ENCODE assay signal across 14 cellular contexts in the genomic region with DNA sequence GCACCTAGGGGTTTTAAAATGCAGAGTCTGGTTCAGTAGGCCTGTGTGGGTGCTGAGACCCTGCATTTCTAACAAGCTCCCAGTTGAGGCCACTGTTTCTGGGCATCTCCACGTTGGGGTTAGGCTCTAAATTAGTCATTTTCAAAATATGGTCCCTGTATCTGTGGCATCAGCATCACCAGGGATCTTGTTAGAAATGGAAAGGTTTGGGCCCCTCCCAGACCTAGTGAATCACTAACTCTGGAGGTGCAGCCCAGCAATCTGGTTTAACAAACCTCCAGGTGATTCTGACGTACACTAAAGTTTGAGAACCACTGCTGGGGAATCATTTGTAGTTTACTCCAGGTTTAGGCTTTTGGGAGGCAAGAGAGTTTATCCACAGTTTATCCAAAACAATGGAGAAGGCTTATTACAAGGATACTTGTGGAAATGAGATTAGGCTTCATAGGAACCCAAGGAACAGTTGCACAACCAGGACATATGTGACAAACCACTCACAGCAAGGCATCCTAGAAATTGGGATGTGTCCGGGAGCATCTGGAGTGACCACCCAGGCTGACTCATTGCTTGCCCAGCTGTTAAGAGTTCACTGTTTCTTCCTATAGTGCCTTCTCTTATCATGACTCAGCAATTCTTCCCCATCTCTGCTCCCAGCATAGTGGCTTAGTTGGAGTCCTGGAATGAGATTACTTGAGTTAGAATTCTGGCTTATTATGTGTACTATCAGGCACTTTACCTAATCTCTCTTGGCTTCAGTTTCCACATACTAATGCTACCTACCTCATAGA.
DNase-seq lines count a peak whose midpoint lies in the region; ATAC-seq, FAIRE-seq and TF ChIP-seq lines count a peak whose summit lies in the region.
"Had no signal": no experiment of that assay in that cellular context is flagged by ENCODE, and none has a peak within 500 bp of the region (broad histone marks: within the 10 kb centered on the region; RNA-seq: fewer than 3 reads in every experiment).

No MANE protein-coding gene starts in this region.

- H2AFZ ChIP-seq in GM12878 (ENCODE audit: control insufficient read depth, low read depth, low read length) = no peak overlapping the region

- in situ Hi-C loops in GM12878 (cut with MboI) = no loop called here

- WGBS in A549 (ENCODE audit: missing lambda C conversion rate) = 32% methylated on average over 3 of the region's 3 CpGs
- 19% methylated on average over 3 of the region's 3 CpGs for WGBS in GM12878 (ENCODE audit: insufficient coverage, insufficient replicate concordance, low lambda C conversion rate, missing lambda C conversion rate)
- WGBS in aorta, 2 donors = 62 to 75% methylated on average over 3 of the region's 3 CpGs

- no TSS peak for BruUV-seq in GM12878 (replicated peaks; lab: Mats Ljungman, UMichigan)

- SMC1A ChIA-PET in GM12878 (lab: Charles Lee; ENCODE audit: uncharacterized antibody, unreplicated experiment) = interaction anchor here (1.3 to 1.7 kb wide), 4 partner anchors 11 to 261 kb away, joined by 3 to 9 read pairs (median 3); no protein-coding TSS in a partner anchor

- no peaks in the 10 kb centered on the region for H3K27me3 ChIP-seq in GM12878 (replicated peaks in 1 of 2; ENCODE audit: control insufficient read depth in 2 of 2, insufficient read depth in 2 of 2, low read length in 1 of 2)
- no peaks in the 10 kb centered on the region for H3K27me3 ChIP-seq in aorta (ENCODE audit: control insufficient read depth in 1 of 2, insufficient read depth in 2 of 2, low read length in 1 of 2)
- H3K27me3 ChIP-seq: dorsolateral prefrontal cortex, neutrophil, testis had no signal

- no peaks in the 10 kb centered on the region for H3K79me2 ChIP-seq in GM12878 (ENCODE audit: control insufficient read depth, insufficient read depth, low read length)

- POLR2A ChIA-PET in A549 (lab: Yijun Ruan, JAX) = no interaction called here
- POLR2A ChIA-PET in GM12878 (lab: Charles Lee) = interaction anchor here (1.2 kb wide), 1 partner anchor 161 kb away, joined by 3 read pairs; no protein-coding TSS in a partner anchor

- H3K4me1 ChIP-seq in A549 (peaks cover 15% of the 10 kb centered on the region), GM12878 (ENCODE audit: control insufficient read depth, insufficient read depth, low read length) (no peaks in the 10 kb centered on the region), aorta (ENCODE audit: control insufficient read depth in 1 of 2, insufficient read depth in 2 of 2, low read length in 2 of 2) (no peaks in the 10 kb centered on the region)
- H3K4me1 ChIP-seq: testis had no signal

- DNase-seq in A549 (ENCODE audit: low read depth in 1 of 2, low spot score in 1 of 2) = peak in 1 of 2 experiments; percentile 53
- DNase-seq in HTR-8/SVneo (ENCODE audit: insufficient read length, low spot score) = peak; percentile 35
- DNase-seq in GM12878 (ENCODE audit: low read depth, low spot score) = no peak
- peak; percentile 47 for DNase-seq in hepatic stellate cell (ENCODE audit: low spot score)
- DNase-seq in aorta = no peak
- DNase-seq in inferior parietal cortex (ENCODE audit: extremely low spot score) = no peak
- DNase-seq: dorsolateral prefrontal cortex, NCI-H2081 treated with DMSO at 0.1 percent for 48 hours, SIG-M5, testis had no signal

- RAD21 ChIA-PET in GM12878 (lab: Charles Lee; ENCODE audit: unreplicated experiment) = no interaction called here

- FAIRE-seq in A549 (lab: Jason Lieb, UNC) (no peak), HTR-8/SVneo (lab: Jason Lieb, UNC) (peak; percentile 91), GM12878 (lab: Jason Lieb, UNC) (no peak)

- CTCF ChIA-PET in A549 (lab: Yijun Ruan, JAX) = interaction anchor here (1.4 to 2.3 kb wide), 2 partner anchors 11 to 12 kb away, joined by 7 to 13 read pairs; no protein-coding TSS in a partner anchor
- CTCF ChIA-PET in GM12878 (lab: Yijun Ruan, JAX) = interaction anchor here (1.1 to 3.5 kb wide), 4 partner anchors 7 to 316 kb away, joined by 3 to 19 read pairs (median 7); no protein-coding TSS in a partner anchor

- TF ChIP-seq POLR2A in A549 (IDR thresholded peaks at IDR 0.05; ENCODE audit: low read length) (no peak), GM12878 (IDR thresholded peaks at IDR 0.05; ENCODE audit: low read depth, low read length) (no peak)

- ATAC-seq in A549 = peak; percentile 75 to 80; a peak in 5 of 6 replicates
- ATAC-seq in GM12878 = peak; percentile 9
- no peak for ATAC-seq in HG03460 (IDR thresholded peaks at IDR 0.05; ENCODE audit: unreplicated experiment)
- ATAC-seq in aorta (ENCODE audit: low FRiP score) = no peak
- ATAC-seq in HG02884 (IDR thresholded peaks at IDR 0.05; ENCODE audit: unreplicated experiment) = no peak
- ATAC-seq: activated CD4-positive, CD25-positive, alpha-beta regulatory T cell treated with anti-CD3 and anti-CD28 coated beads, Interleukin-2, amount 50 U/mL, for 24 hours had no signal

- H3K4me3 ChIP-seq in A549 = no peak overlapping the region
- no peak overlapping the region for H3K4me3 ChIP-seq in GM12878
- H3K4me3 ChIP-seq in aorta (ENCODE audit: low read length in 2 of 2) = no peak overlapping the region
- H3K4me3 ChIP-seq: dorsolateral prefrontal cortex, testis had no signal

- H3K4me2 ChIP-seq in A549 (peak overlapping the region; percentile 21; the same call in 2 of the 3 replicates), GM12878 (ENCODE audit: control insufficient read depth, insufficient read depth) (no peak overlapping the region)

- H3K9me3 ChIP-seq in A549 = no peaks in the 10 kb centered on the region
- no peaks in the 10 kb centered on the region for H3K9me3 ChIP-seq in GM12878 (replicated peaks; ENCODE audit: control insufficient read depth, insufficient read depth, low read length)
- H3K9me3 ChIP-seq in aorta (ENCODE audit: control insufficient read depth, low read length) = no peaks in the 10 kb centered on the region
- H3K9me3 ChIP-seq: neutrophil, testis had no signal

- H3K27ac ChIP-seq in A549 = peak overlapping the region; percentile 38 to 68; a peak in 4 of 6 replicates
- no peak overlapping the region for H3K27ac ChIP-seq in GM12878 (ENCODE audit: control insufficient read depth, insufficient read depth)
- H3K27ac ChIP-seq in aorta (ENCODE audit: low read depth in 1 of 2, low read length in 2 of 2) = no peak overlapping the region
- H3K27ac ChIP-seq: neutrophil, testis had no signal

- TF ChIP-seq EP300 in A549 (IDR thresholded peaks at IDR 0.05) = no peak
- no peak for TF ChIP-seq EP300 in GM12878 (IDR thresholded peaks at IDR 0.05; ENCODE audit: borderline replicate concordance in 1 of 2, control insufficient read depth in 1 of 2, low read depth in 2 of 2, low read length in 2 of 2)

- intact Hi-C loops in GM12878 (cut with micrococcal nuclease; ENCODE audit: unreplicated experiment) = no loop called here
- intact Hi-C loops in aorta (cut with DNase I) = no loop called here

- TF ChIP-seq RAD21 in A549 (conservative IDR thresholded peaks at IDR 0.05 in 1 of 2, IDR thresholded peaks at IDR 0.05 in 1 of 2) (no peak), GM12878 (IDR thresholded peaks at IDR 0.05; ENCODE audit: insufficient read depth, low read depth, low read length) (no peak)

- TF ChIP-seq CTCF in A549 (IDR thresholded peaks at IDR 0.05) = no peak
- no peak for TF ChIP-seq CTCF in GM12878 (IDR thresholded peaks at IDR 0.05 in 2 of 3, conservative IDR thresholded peaks at IDR 0.05 in 1 of 3; ENCODE audit: control insufficient read depth in 2 of 3, extremely low read depth in 1 of 3, insufficient read depth in 1 of 3, low read depth in 3 of 3, low read length in 3 of 3)

- H4K20me1 ChIP-seq in GM12878 (ENCODE audit: control insufficient read depth, insufficient read depth) = no peaks in the 10 kb centered on the region

- H3K9ac ChIP-seq in GM12878 (ENCODE audit: control insufficient read depth, insufficient read depth, low read length) = no peak overlapping the region

- H3K36me3 ChIP-seq in GM12878 (ENCODE audit: control insufficient read depth in 2 of 2, insufficient read depth in 2 of 2, low read length in 1 of 2) (no peaks in the 10 kb centered on the region), aorta (ENCODE audit: control insufficient read depth in 1 of 2, insufficient read depth in 2 of 2, low read length in 1 of 2) (no peaks in the 10 kb centered on the region)
- H3K36me3 ChIP-seq: neutrophil had no signal

TF ChIP-seq in A549, 52 proteins besides CTCF, POLR2A, EP300 and RAD21:
- no peak for TF ChIP-seq CEBPB (IDR thresholded peaks at IDR 0.05)
- peak; percentile 99 for TF ChIP-seq MAFK (IDR thresholded peaks at IDR 0.05; ENCODE audit: partially characterized antibody)
- TF ChIP-seq CBX8 (IDR thresholded peaks at IDR 0.05) = no peak
- peak; percentile 96 for TF ChIP-seq NFE2L2 (conservative IDR thresholded peaks at IDR 0.05; ENCODE audit: low read length)
- TF ChIP-seq, protein P1, sequence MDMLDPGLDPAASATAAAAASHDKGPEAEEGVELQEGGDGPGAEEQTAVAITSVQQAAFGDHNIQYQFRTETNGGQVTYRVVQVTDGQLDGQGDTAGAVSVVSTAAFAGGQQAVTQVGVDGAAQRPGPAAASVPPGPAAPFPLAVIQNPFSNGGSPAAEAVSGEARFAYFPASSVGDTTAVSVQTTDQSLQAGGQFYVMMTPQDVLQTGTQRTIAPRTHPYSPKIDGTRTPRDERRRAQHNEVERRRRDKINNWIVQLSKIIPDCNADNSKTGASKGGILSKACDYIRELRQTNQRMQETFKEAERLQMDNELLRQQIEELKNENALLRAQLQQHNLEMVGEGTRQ (IDR thresholded peaks at IDR 0.05) = no peak

TF ChIP-seq in GM12878, 131 proteins besides CTCF, POLR2A, EP300 and RAD21:
- TF ChIP-seq FOS (IDR thresholded peaks at IDR 0.05; ENCODE audit: borderline replicate concordance, extremely low read depth, insufficient read length) = no peak
- TF ChIP-seq CHD4 (IDR thresholded peaks at IDR 0.05) = no peak
- TF ChIP-seq BACH1 (IDR thresholded peaks at IDR 0.05; ENCODE audit: borderline replicate concordance) = peak; percentile 91

Comparison
In these comparisons a context has a peak if more than half of its experiments do, and no peak if none do; other contexts are left out.
1. ATAC-seq: peak in A549 (2 of 2) and GM12878 (single experiment); none in HG03460 (single experiment), aorta (single experiment) and HG02884 (single experiment).
2. DNase-seq: peak in HTR-8/SVneo (single experiment) and hepatic stellate cell (single experiment); none in GM12878 (single experiment), aorta (0 of 2) and inferior parietal cortex (single experiment).
3. H3K27ac ChIP-seq: peak in A549 (2 of 2); none in GM12878 (single experiment) and aorta (0 of 2).